Comparison of ENCODE assay signal across 8 cellular contexts in the genomic region with DNA sequence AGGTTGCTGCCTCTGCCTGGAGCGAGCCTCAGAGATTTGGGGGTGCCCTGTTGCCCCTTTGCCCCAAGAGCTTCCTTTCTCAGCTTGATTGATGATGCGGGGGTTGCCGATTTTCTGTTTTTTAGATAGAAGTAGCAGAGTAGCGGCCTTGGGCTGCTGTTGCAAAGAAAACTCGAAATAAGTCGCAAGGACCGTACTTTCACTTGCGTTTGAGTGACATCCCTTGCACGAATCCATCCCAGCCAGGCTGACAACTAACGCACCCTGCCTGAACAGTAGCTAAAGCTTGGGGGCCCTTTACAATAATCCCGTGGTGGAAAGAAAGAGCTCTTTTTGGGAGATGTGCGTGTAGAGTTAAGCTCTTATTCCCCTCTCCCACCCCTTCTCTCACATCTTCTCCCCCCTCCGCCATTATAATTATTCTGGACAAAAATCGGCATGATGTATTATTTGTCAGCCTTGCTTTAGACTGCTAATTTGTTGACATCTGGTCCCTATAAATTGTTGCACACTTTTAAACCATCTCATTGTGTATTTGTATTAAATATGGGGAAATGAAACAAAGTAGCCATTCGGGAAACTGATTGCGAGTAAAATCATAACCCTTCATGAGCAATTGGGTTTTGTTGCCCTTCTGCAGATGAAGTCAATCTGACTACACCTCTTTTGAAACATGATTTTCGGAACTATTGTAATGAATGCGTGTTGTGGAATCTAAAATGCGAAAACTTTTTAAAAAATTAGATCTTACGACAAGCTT. TPM values are rescaled to one million over a fixed set of nuclear protein-coding genes. Genes with fewer than 3 reads are reported as not detected.
DNase-seq lines count a peak whose midpoint lies in the region; ATAC-seq and TF ChIP-seq lines count a peak whose summit lies in the region.

No MANE protein-coding gene starts in this region.

- peak overlapping the region; percentile 72 to 83 for H3K9ac ChIP-seq in mucosa of rectum (ENCODE audit: low read depth in 1 of 2, low read length in 2 of 2)

- TF ChIP-seq CTCF in Caco-2 (IDR thresholded peaks at IDR 0.05; ENCODE audit: insufficient read depth in 1 of 2, low read depth in 1 of 2, low read length in 1 of 2, severe bottlenecking in 1 of 2, unreplicated experiment in 1 of 2), result no peak

- H3K27me3 Mint-ChIP-seq in Caco-2 (ENCODE audit: insufficient read depth, unreplicated experiment), result no peaks in the 10 kb centered on the region
- no peaks in the 10 kb centered on the region for H3K27me3 Mint-ChIP-seq in stimulated activated naive CD8-positive, alpha-beta T cell treated with anti-CD3 and anti-CD28 coated beads, Interleukin-15, amount 100 ng/mL, for 72 hours

- no peaks in the 10 kb centered on the region for H3K9me3 Mint-ChIP-seq in Caco-2 (ENCODE audit: unreplicated experiment)
- H3K9me3 Mint-ChIP-seq in stimulated activated naive CD8-positive, alpha-beta T cell treated with anti-CD3 and anti-CD28 coated beads, Interleukin-15, amount 100 ng/mL, for 72 hours, result no peaks in the 10 kb centered on the region

- H3K27ac Mint-ChIP-seq in Caco-2 (ENCODE audit: unreplicated experiment), result peak overlapping the region; percentile 91
- H3K27ac Mint-ChIP-seq in stimulated activated naive CD8-positive, alpha-beta T cell treated with anti-CD3 and anti-CD28 coated beads, Interleukin-15, amount 100 ng/mL, for 72 hours, result peak overlapping the region; percentile 97 to 98

- CTCF ChIA-PET in Caco-2 (lab: Charles Lee), result interaction anchor here (1.0 to 2.5 kb wide), 2 partner anchors 25 to 28 kb away, joined by 6 to 17 read pairs; no protein-coding TSS in a partner anchor

- peak in 1 of 2 experiments; percentile 31 for DNase-seq in Caco-2
- DNase-seq in effector memory CD4-positive, alpha-beta T cell, result peak; percentile 10 to 26 (median 11)
- DNase-seq in stimulated activated naive CD8-positive, alpha-beta T cell treated with anti-CD3 and anti-CD28 coated beads, Interleukin-15, amount 100 ng/mL, for 72 hours, result peak in 1 of 2 donors; percentile 45
- DNase-seq in DMS153 (lab: John Stamatoyannopoulos, UW), result no peak

- H3K27me3 ChIP-seq in Caco-2 (replicated peaks; ENCODE audit: control insufficient read depth, insufficient read depth, low read length) (no peaks in the 10 kb centered on the region), mucosa of rectum (ENCODE audit: control insufficient read depth in 2 of 2, insufficient read depth in 2 of 2, low read length in 2 of 2) (no peaks in the 10 kb centered on the region)
- H3K27me3 ChIP-seq in effector memory CD4-positive, alpha-beta T cell (replicated peaks; ENCODE audit: control insufficient read depth, insufficient read depth, low read length, poor library complexity, severe bottlenecking), result no peaks in the 10 kb centered on the region

- no TSS peak for BruUV-seq in Caco-2 (replicated peaks; lab: Mats Ljungman, UMichigan)

- H3K4me3 ChIP-seq in Caco-2 (ENCODE audit: low read depth, low read length) (peak overlapping the region; percentile 83), mucosa of rectum (ENCODE audit: low read length in 2 of 2) (peak overlapping the region; percentile 83 to 94)
- peak overlapping the region; percentile 79 for H3K4me3 ChIP-seq in effector memory CD4-positive, alpha-beta T cell (ENCODE audit: insufficient read depth, low read depth, low read length, poor library complexity, severe bottlenecking)

- intact Hi-C loops in Caco-2 (cut with micrococcal nuclease; ENCODE audit: unreplicated experiment), result loop anchor here (1.0 kb wide), 1 partner anchor 26 kb away; no protein-coding TSS in a partner anchor

- peaks cover 15% of the 10 kb centered on the region for H3K36me3 Mint-ChIP-seq in Caco-2 (ENCODE audit: insufficient read depth, unreplicated experiment)

- peaks cover 19% of the 10 kb centered on the region for H3K4me1 Mint-ChIP-seq in Caco-2 (ENCODE audit: low read depth, unreplicated experiment)
- H3K4me1 Mint-ChIP-seq in stimulated activated naive CD8-positive, alpha-beta T cell treated with anti-CD3 and anti-CD28 coated beads, Interleukin-15, amount 100 ng/mL, for 72 hours, result peaks cover 47% of the 10 kb centered on the region

- peaks cover 19% of the 10 kb centered on the region for H3K4me1 ChIP-seq in Caco-2
- H3K4me1 ChIP-seq in effector memory CD4-positive, alpha-beta T cell (ENCODE audit: control insufficient read depth, insufficient read depth, low read length, poor library complexity, severe bottlenecking), result peaks cover 14% of the 10 kb centered on the region
- H3K4me1 ChIP-seq in mucosa of rectum (ENCODE audit: control insufficient read depth in 2 of 2, insufficient read depth in 2 of 2, low read length in 2 of 2), result peaks cover 7 to 12% of the 10 kb centered on the region in 2 donors

- peak overlapping the region; percentile 82 for H3K27ac ChIP-seq in effector memory CD4-positive, alpha-beta T cell (ENCODE audit: insufficient read depth, low read length, poor library complexity, severe bottlenecking)
- H3K27ac ChIP-seq in mucosa of rectum (ENCODE audit: low read depth in 2 of 2, low read length in 2 of 2), result peak overlapping the region; percentile 47 to 80

- no peaks in the 10 kb centered on the region for H3K9me3 ChIP-seq in Caco-2
- no peaks in the 10 kb centered on the region for H3K9me3 ChIP-seq in effector memory CD4-positive, alpha-beta T cell (ENCODE audit: control insufficient read depth, low read length)
- H3K9me3 ChIP-seq in mucosa of rectum (ENCODE audit: control insufficient read depth in 2 of 2, low read length in 2 of 2), result no peaks in the 10 kb centered on the region

- H3K4me3 Mint-ChIP-seq in Caco-2 (ENCODE audit: unreplicated experiment), result peak overlapping the region; percentile 94
- peak overlapping the region; percentile 88 to 97 for H3K4me3 Mint-ChIP-seq in stimulated activated naive CD8-positive, alpha-beta T cell treated with anti-CD3 and anti-CD28 coated beads, Interleukin-15, amount 100 ng/mL, for 72 hours

- ATAC-seq in GM19463 (IDR thresholded peaks at IDR 0.05; ENCODE audit: unreplicated experiment) (peak; percentile 13), HG03571 (IDR thresholded peaks at IDR 0.05; ENCODE audit: unreplicated experiment) (peak; percentile 27)
- peak; percentile 44 to 49 for ATAC-seq in activated CD4-positive, CD25-positive, alpha-beta regulatory T cell treated with anti-CD3 and anti-CD28 coated beads, Interleukin-2, amount 50 U/mL, for 24 hours
- peak; percentile 45 for ATAC-seq in stimulated activated naive CD8-positive, alpha-beta T cell treated with anti-CD3 and anti-CD28 coated beads, Interleukin-15, amount 100 ng/mL, for 72 hours

- H3K36me3 ChIP-seq in Caco-2 (ENCODE audit: control insufficient read depth, insufficient read depth, low read length) (no peaks in the 10 kb centered on the region), mucosa of rectum (ENCODE audit: control insufficient read depth in 2 of 2, insufficient read depth in 2 of 2, low read length in 2 of 2) (no peaks in the 10 kb centered on the region)
- H3K36me3 ChIP-seq in effector memory CD4-positive, alpha-beta T cell (ENCODE audit: control insufficient read depth, insufficient read depth, low read length), result no peaks in the 10 kb centered on the region

- POLR2A ChIA-PET in Caco-2 (lab: Charles Lee), result interaction anchor here (0.5 to 0.6 kb wide), 2 partner anchors 12 to 856 kb away, joined by 3 read pairs; no protein-coding TSS in a partner anchor

RNA-seq across cellular contexts. Expression of a gene that starts 0.9 kb away (rescaled TPM):
- 144 and 147 TPM in 2 replicates for total RNA-seq in Caco-2 (2022)

RNA-seq across cellular contexts. Expression of a gene that starts 52.4 kb away (rescaled TPM):
- total RNA-seq in Caco-2 (2022), result 67.6 and 70.2 TPM in 2 replicates
